8 cellular contexts compared by ENCODE assay signal in the genomic region with DNA sequence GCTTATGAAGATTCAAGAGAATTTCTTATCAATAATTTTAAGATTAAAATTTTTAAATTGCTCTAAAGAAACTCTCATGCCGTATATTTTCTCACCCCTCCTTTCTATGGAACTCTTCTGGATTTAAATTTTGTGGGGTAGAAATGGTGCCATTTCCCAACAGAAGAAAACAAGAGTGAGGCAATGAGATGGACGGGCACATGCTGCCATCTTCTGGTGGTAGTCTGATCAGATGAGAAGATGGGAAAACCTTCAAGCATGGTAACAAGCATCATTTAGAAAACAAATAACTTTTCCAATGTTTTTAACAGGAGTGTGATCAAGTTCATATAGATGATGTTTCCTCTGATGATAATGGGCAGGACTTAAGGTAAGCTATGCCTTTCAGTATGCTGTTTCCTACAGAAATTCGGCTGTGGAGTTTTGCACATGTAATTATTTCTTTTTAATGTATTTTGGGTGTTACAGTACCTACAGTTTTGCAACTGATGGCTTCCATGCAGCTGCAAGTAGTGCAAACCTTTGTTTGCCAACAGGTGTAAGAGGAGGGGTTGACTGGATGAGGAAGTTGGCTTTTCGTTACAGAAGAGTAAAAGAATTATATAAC.
DNase-seq lines count a peak whose midpoint lies in the region; ATAC-seq, FAIRE-seq and TF ChIP-seq lines count a peak whose summit lies in the region.

No MANE protein-coding gene starts in this region.

- H3K4me2 ChIP-seq in GM23248 (ENCODE audit: unreplicated experiment): no peak overlapping the region
- no peak overlapping the region for H3K4me2 ChIP-seq in K562 (ENCODE audit: insufficient read depth, low read length)

- TF ChIP-seq CTCF in K562 (IDR thresholded peaks at IDR 0.05 in 2 of 3, conservative IDR thresholded peaks at IDR 0.05 in 1 of 3; ENCODE audit: insufficient read depth in 2 of 3, low read depth in 1 of 3, low read length in 3 of 3): peak; percentile 50 to 64 (median 52)

- H3K79me2 ChIP-seq in GM23248 (ENCODE audit: insufficient read depth): no peaks in the 10 kb centered on the region
- H3K79me2 ChIP-seq in K562 (ENCODE audit: control insufficient read depth, insufficient read depth, low read length): no peaks in the 10 kb centered on the region

- no peak for TF ChIP-seq EP300 in K562 (IDR thresholded peaks at IDR 0.05; ENCODE audit: low read length)

- no peak overlapping the region for H2AFZ ChIP-seq in GM23248
- no peak overlapping the region for H2AFZ ChIP-seq in K562 (ENCODE audit: low read depth, low read length)

- BruUV-seq in K562 (replicated peaks; lab: Mats Ljungman, UMichigan): no TSS peak

- CTCF ChIA-PET in K562 (lab: Yijun Ruan, JAX; ENCODE audit: low intra/inter-chr PET ratio): interaction anchor here (0.6 to 1.2 kb wide), 2 partner anchors 843 to 1218 kb away, joined by 3 read pairs; no protein-coding TSS in a partner anchor

- DNase-seq in COLO668 (lab: John Stamatoyannopoulos, UW; ENCODE audit: unreplicated experiment) (peak; percentile 19), GM23248 (peak; percentile 70), NCI-H69 (lab: John Stamatoyannopoulos, UW) (peak; percentile 46), K562 (ENCODE audit: extremely low read depth in 1 of 4, low spot score in 3 of 4) (peak; percentile 8 to 42 (median 14)), inferior parietal cortex (ENCODE audit: extremely low spot score) (peak; percentile 87)
- peak; percentile 3 for DNase-seq in stimulated activated CD4-positive, alpha-beta T cell treated with anti-CD3 and anti-CD28 coated beads, Interleukin-4, amount 100 ng/mL, for 1 hour

- H3K4me3 ChIP-seq in GM23248 (no peak overlapping the region), K562 (no peak overlapping the region)

- TF ChIP-seq RAD21 in K562 (CRISPR knock-in tag; conservative IDR thresholded peaks at IDR 0.05 in 1 of 2, IDR thresholded peaks at IDR 0.05 in 1 of 2): peak; percentile 66 to 73

- H3K4me1 ChIP-seq in GM23248 (ENCODE audit: insufficient read depth): no peaks in the 10 kb centered on the region
- no peaks in the 10 kb centered on the region for H3K4me1 ChIP-seq in K562 (replicated peaks in 1 of 2; ENCODE audit: control insufficient read depth in 2 of 2, insufficient read depth in 2 of 2, low read length in 2 of 2)

- ATAC-seq in K562 (peak; percentile 68; the same call in 2 of the 3 replicates), HG03342 (IDR thresholded peaks at IDR 0.05; ENCODE audit: unreplicated experiment) (no peak), GM21619 (IDR thresholded peaks at IDR 0.05; ENCODE audit: unreplicated experiment) (no peak)

- intact Hi-C loops in K562 (cut with micrococcal nuclease): loop anchor here (1.0 to 10.0 kb wide), 3 partner anchors 328 to 980 kb away; no protein-coding TSS in a partner anchor

- 3 to 4% methylated on average over 4 of the region's 4 CpGs for WGBS in GM23248 (ENCODE audit: low coverage in 1 of 2, low lambda C conversion rate in 2 of 2, missing lambda C conversion rate in 2 of 2), 2 experiments
- 1% methylated on average over 4 of the region's 4 CpGs for WGBS in K562 (ENCODE audit: insufficient coverage, low coverage, missing lambda C conversion rate)

- no peaks in the 10 kb centered on the region for H3K9me1 ChIP-seq in K562 (ENCODE audit: control insufficient read depth, insufficient read depth, low read length)

- H3K27me3 ChIP-seq in GM23248 (replicated peaks; ENCODE audit: insufficient read depth) (peaks cover 21% of the 10 kb centered on the region), K562 (ENCODE audit: control insufficient read depth in 2 of 2, insufficient read depth in 2 of 2, low read length in 2 of 2) (no peaks in the 10 kb centered on the region)

- H3K27ac ChIP-seq in GM23248 (no peak overlapping the region), K562 (ENCODE audit: extremely low read depth, low read depth, low read length) (no peak overlapping the region)

- H3K9ac ChIP-seq in GM23248: no peak overlapping the region
- H3K9ac ChIP-seq in K562 (ENCODE audit: insufficient read depth in 1 of 2, low read depth in 2 of 2, low read length in 2 of 2): no peak overlapping the region

- TF ChIP-seq POLR2A in K562 (conservative IDR thresholded peaks at IDR 0.05): no peak

- H3K36me3 ChIP-seq in GM23248 (ENCODE audit: low read depth): no peaks in the 10 kb centered on the region
- no peaks in the 10 kb centered on the region for H3K36me3 ChIP-seq in K562 (ENCODE audit: control insufficient read depth, insufficient read depth, low read length)

- H4K20me1 ChIP-seq in GM23248 (ENCODE audit: insufficient read depth) (no peaks in the 10 kb centered on the region), K562 (replicated peaks; ENCODE audit: control insufficient read depth, insufficient read depth, low read length) (no peaks in the 10 kb centered on the region)

- H3K9me2 ChIP-seq in GM23248 (ENCODE audit: insufficient read depth): no peaks in the 10 kb centered on the region

- no peaks in the 10 kb centered on the region for H3F3A ChIP-seq in GM23248 (ENCODE audit: insufficient read depth)

- H3K9me3 ChIP-seq in GM23248 (ENCODE audit: low read depth) (no peaks in the 10 kb centered on the region), K562 (replicated peaks; ENCODE audit: control insufficient read depth, insufficient read depth, low read depth, low read length) (no peaks in the 10 kb centered on the region)

- FAIRE-seq in K562 (lab: Jason Lieb, UNC): peak; percentile 79

- POLR2A ChIA-PET in K562 (lab: Yijun Ruan, JAX): no interaction called here

- in situ Hi-C loops in GM23248 (cut with MboI) (loop anchor here (10.0 kb wide), 1 partner anchor 338 kb away; no protein-coding TSS in a partner anchor), K562 (cut with MboI) (no loop called here)

TF ChIP-seq in K562, 482 proteins besides CTCF, POLR2A, EP300 and RAD21:
- TF ChIP-seq, protein P1, sequence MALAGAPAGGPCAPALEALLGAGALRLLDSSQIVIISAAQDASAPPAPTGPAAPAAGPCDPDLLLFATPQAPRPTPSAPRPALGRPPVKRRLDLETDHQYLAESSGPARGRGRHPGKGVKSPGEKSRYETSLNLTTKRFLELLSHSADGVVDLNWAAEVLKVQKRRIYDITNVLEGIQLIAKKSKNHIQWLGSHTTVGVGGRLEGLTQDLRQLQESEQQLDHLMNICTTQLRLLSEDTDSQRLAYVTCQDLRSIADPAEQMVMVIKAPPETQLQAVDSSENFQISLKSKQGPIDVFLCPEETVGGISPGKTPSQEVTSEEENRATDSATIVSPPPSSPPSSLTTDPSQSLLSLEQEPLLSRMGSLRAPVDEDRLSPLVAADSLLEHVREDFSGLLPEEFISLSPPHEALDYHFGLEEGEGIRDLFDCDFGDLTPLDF (CRISPR knock-in tag; IDR thresholded peaks at IDR 0.05): no peak
- no peak for TF ChIP-seq ZNF263 (CRISPR knock-in tag; IDR thresholded peaks at IDR 0.05; ENCODE audit: borderline replicate concordance)
- TF ChIP-seq, protein P2, sequence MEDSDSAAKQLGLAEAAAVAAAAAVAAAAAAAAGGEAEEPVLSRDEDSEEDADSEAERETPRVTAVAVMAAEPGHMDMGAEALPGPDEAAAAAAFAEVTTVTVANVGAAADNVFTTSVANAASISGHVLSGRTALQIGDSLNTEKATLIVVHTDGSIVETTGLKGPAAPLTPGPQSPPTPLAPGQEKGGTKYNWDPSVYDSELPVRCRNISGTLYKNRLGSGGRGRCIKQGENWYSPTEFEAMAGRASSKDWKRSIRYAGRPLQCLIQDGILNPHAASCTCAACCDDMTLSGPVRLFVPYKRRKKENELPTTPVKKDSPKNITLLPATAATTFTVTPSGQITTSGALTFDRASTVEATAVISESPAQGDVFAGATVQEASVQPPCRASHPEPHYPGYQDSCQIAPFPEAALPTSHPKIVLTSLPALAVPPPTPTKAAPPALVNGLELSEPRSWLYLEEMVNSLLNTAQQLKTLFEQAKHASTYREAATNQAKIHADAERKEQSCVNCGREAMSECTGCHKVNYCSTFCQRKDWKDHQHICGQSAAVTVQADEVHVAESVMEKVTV (CRISPR knock-in tag; IDR thresholded peaks at IDR 0.05): peak; percentile 44; the same call in 1 of the 2 replicates
- TF ChIP-seq SMC3 (conservative IDR thresholded peaks at IDR 0.05; ENCODE audit: insufficient read depth, low read depth, low read length): peak; percentile 58

Comparison
In these comparisons a context has a peak if more than half of its experiments do, and no peak if none do; other contexts are left out.
1. DNase-seq: peak in every context shown above with its lines; median percentile 87 in inferior parietal cortex; 70 in GM23248; 46 in NCI-H69; 19 in COLO668; 14 in K562; 3 in stimulated activated CD4-positive, alpha-beta T cell treated with anti-CD3 and anti-CD28 coated beads, Interleukin-4, amount 100 ng/mL, for 1 hour.